In the genomic region with DNA sequence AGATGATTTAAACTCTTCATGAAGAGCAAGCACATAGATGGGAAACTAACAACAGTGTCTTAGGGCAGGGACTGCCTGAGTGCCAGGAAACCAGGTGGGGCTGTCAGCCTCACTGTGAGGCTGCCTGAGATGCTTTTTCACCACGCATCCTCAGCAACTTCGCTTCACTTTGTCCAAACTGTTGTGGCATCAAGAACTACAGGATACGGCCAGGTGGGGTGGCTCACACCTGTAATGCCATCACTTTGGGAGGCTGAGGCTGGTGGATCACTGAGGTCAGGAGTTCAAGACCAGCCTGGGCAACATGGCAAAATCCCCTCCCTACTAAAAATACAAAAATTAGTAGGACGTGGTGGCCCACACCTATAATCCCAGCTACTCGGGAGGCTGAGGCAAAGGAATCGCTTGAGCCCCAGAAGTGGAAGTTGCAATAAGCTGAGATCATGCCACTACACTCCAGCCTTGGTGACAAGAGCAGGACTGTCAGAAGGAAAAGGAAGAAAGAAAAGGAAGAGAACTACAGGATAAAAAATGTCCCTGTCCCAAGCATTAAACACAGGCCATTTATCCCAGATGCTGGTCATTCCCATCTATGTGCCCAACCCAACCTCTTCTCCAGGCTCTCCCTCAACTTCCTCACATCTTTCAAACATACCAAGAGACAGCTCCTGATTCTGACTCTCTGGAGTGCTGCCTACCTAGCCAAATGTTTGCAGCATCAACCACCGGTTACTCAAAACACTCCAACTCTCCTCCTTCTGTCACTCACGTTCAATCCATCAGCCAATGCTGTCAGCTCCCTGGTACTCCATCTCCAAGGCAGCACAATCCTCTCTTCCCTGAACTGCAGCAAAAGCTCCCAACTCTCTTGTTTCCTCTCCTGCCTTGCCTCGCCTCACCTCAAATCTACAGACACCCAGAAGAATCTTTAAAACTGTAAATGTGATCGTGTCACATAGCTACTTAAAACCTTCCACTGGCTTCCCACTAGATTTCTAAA, we compare ENCODE assay signal across 8 cellular contexts. TPM values are rescaled to one million over a fixed set of nuclear protein-coding genes. Genes with fewer than 3 reads are reported as not detected.
DNase-seq lines count a peak whose midpoint lies in the region; ATAC-seq and TF ChIP-seq lines count a peak whose summit lies in the region.

No MANE protein-coding gene starts in this region.

- ATAC-seq in Right ventricle myocardium superior (ENCODE audit: poor library complexity) = no peak
- ATAC-seq in lower lobe of right lung = no peak
- no peak for ATAC-seq in HG03457 (IDR thresholded peaks at IDR 0.05; ENCODE audit: unreplicated experiment)

- H3K9me3 ChIP-seq in left ventricle myocardium inferior (replicated peaks) (no peaks in the 10 kb centered on the region), adipocyte (ENCODE audit: control insufficient read depth, low read length) (no peaks in the 10 kb centered on the region), lower lobe of right lung (no peaks in the 10 kb centered on the region), vagina (no peaks in the 10 kb centered on the region)

- TF ChIP-seq POLR2A in vagina (IDR thresholded peaks at IDR 0.05) = no peak

- intact Hi-C loops in left ventricle myocardium inferior (cut with micrococcal nuclease) = no loop called here
- intact Hi-C loops in Right ventricle myocardium superior (cut with DNase I) = no loop called here
- intact Hi-C loops in lower lobe of right lung (cut with DNase I) = no loop called here
- intact Hi-C loops in vagina (cut with DNase I) = loop anchor here (2.0 to 10.0 kb wide), 2 partner anchors 45 to 119 kb away; a partner anchor contains a TSS

- peak overlapping the region; percentile 98 for H3K9ac ChIP-seq in adipocyte (ENCODE audit: low read length)

- TF ChIP-seq CTCF in left ventricle myocardium inferior (IDR thresholded peaks at IDR 0.05; ENCODE audit: borderline replicate concordance) = no peak
- TF ChIP-seq CTCF in lower lobe of right lung (IDR thresholded peaks at IDR 0.05) = no peak
- no peak for TF ChIP-seq CTCF in vagina (IDR thresholded peaks at IDR 0.05)

- DNase-seq in left ventricle myocardium inferior (no peak), Right ventricle myocardium superior (no peak), adipocyte (ENCODE audit: low read depth) (peak; percentile 27), lower lobe of right lung (no peak), vagina (ENCODE audit: extremely low spot score in 2 of 2) (no peak), globus pallidus (ENCODE audit: low spot score) (no peak), COR-L47 (lab: John Stamatoyannopoulos, UW) (no peak)

- H3K27me3 ChIP-seq in left ventricle myocardium inferior (ENCODE audit: low read depth) = no peaks in the 10 kb centered on the region
- H3K27me3 ChIP-seq in adipocyte (replicated peaks; ENCODE audit: control insufficient read depth, insufficient read depth, low read length) = no peaks in the 10 kb centered on the region
- H3K27me3 ChIP-seq in lower lobe of right lung (ENCODE audit: low read depth) = no peaks in the 10 kb centered on the region
- no peaks in the 10 kb centered on the region for H3K27me3 ChIP-seq in vagina

- peaks cover 44% of the 10 kb centered on the region for H3K4me1 ChIP-seq in left ventricle myocardium inferior
- H3K4me1 ChIP-seq in adipocyte (ENCODE audit: control insufficient read depth, insufficient read depth, low read length) = peaks cover 17% of the 10 kb centered on the region
- peaks cover 30% of the 10 kb centered on the region for H3K4me1 ChIP-seq in lower lobe of right lung
- peaks cover 40% of the 10 kb centered on the region for H3K4me1 ChIP-seq in vagina

- peak overlapping the region; percentile 99 for H3K4me3 ChIP-seq in left ventricle myocardium inferior
- peak overlapping the region; percentile 92 for H3K4me3 ChIP-seq in adipocyte (ENCODE audit: low read length)
- peak overlapping the region; percentile 91 for H3K4me3 ChIP-seq in lower lobe of right lung
- peak overlapping the region; percentile 69 to 100 for H3K4me3 ChIP-seq in vagina

- peaks cover 39% of the 10 kb centered on the region for H3K36me3 ChIP-seq in left ventricle myocardium inferior
- peaks cover 35% of the 10 kb centered on the region for H3K36me3 ChIP-seq in adipocyte (ENCODE audit: control insufficient read depth, insufficient read depth, low read length, severe bottlenecking)
- H3K36me3 ChIP-seq in lower lobe of right lung = peaks cover 46% of the 10 kb centered on the region
- H3K36me3 ChIP-seq in vagina = peaks cover 0 to 37% of the 10 kb centered on the region in 2 donors

- H3K27ac ChIP-seq in left ventricle myocardium inferior (replicated peaks) (no peak overlapping the region), lower lobe of right lung (no peak overlapping the region), vagina (peak overlapping the region; percentile 99)

RNA-seq across cellular contexts. Expression of a gene that starts 1.6 kb away (rescaled TPM):
- total RNA-seq in left ventricle myocardium inferior (30.0 TPM), Right ventricle myocardium superior (32.1 TPM), lower lobe of right lung (54.1 TPM), vagina (90.1 TPM)

RNA-seq across cellular contexts. Expression of a gene that starts 24.5 kb away (rescaled TPM):
- total RNA-seq in left ventricle myocardium inferior = 0.49 TPM
- total RNA-seq in Right ventricle myocardium superior = not detected
- total RNA-seq in lower lobe of right lung = 0.50 TPM
- 30.0 TPM for total RNA-seq in vagina

RNA-seq across cellular contexts. Expression of a gene that starts 44.0 kb away (rescaled TPM):
- total RNA-seq in left ventricle myocardium inferior = 44.4 TPM
- 45.3 TPM for total RNA-seq in Right ventricle myocardium superior
- 143 TPM for total RNA-seq in lower lobe of right lung
- 34.1 TPM for total RNA-seq in vagina

Comparison
In these comparisons a context has a peak if more than half of its experiments do, and no peak if none do; other contexts are left out.
1. RNA of a gene that starts 24.5 kb away (total RNA-seq): 30.0 TPM in vagina (single experiment); 0.50 TPM in lower lobe of right lung (single experiment), 0.49 TPM in left ventricle myocardium inferior (single experiment) and not detected in Right ventricle myocardium superior (single experiment); every median in the first group is over 10 times any median in the second.
2. Peak in every context shown above with its lines, with median percentiles within 50 percentile points of each other: H3K4me3 ChIP-seq.